Comparison of ENCODE assay signal across 13 cellular contexts in the genomic region with DNA sequence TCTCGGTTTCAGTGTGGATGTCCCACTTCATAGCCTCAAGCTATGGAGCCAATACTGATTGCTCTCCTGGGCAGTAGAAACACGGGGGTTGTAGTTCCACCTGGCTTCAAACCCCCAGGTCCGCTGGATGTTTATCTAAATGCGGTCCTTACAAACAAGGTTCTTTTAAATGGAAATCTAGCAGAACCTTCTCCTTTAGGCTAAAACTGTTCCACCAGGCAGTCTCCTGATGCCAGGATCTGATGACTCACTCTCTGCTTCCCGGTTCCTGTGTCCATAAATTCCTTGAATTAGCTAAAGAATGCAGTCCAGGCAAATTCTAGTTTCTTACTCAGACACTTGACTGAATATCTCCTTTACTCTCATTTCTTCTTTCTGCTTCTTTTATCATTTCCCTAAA.
DNase-seq lines count a peak whose midpoint lies in the region; ATAC-seq and TF ChIP-seq lines count a peak whose summit lies in the region.
"Had no signal": no experiment of that assay in that cellular context is flagged by ENCODE, and none has a peak within 500 bp of the region (broad histone marks: within the 10 kb centered on the region; RNA-seq: fewer than 3 reads in every experiment).

No MANE protein-coding gene starts in this region.

- TF ChIP-seq RAD21 in IMR-90 (IDR thresholded peaks at IDR 0.05; ENCODE audit: low read length) = no peak

- H3K4me1 ChIP-seq in IMR-90 (ENCODE audit: control insufficient read depth, insufficient read depth, low read length) (peaks cover 2% of the 10 kb centered on the region; the same call in 1 of the 2 replicates), mammary epithelial cell (ENCODE audit: insufficient read depth, low read length) (peaks cover 5% of the 10 kb centered on the region), left lung (no peaks in the 10 kb centered on the region)

- DNase-seq in ACHN (peak; percentile 89), IMR-90 (peak; percentile 76), mammary epithelial cell (peak; percentile 37), left lung (no peak), activated gamma-delta T cell treated with Interleukin-2 at 50 U/mL for 16 hours (no peak), NCI-H1105 treated with DMSO at 0.1 percent for 48 hours (lab: John Stamatoyannopoulos, UW) (no peak), NCI-H510A treated with DMSO at 0.1 percent for 48 hours (lab: John Stamatoyannopoulos, UW) (no peak)
- DNase-seq: esophagus squamous epithelium; NCI-H2227 treated with DMSO at 0.1 percent for 48 hours; stimulated activated CD4-positive, alpha-beta T cell treated with anti-CD3 and anti-CD28 coated beads, Interleukin-4, amount 100 ng/mL, for 24 hours had no signal

- peaks cover 2% of the 10 kb centered on the region; the same call in 1 of the 2 replicates for H3K9me1 ChIP-seq in IMR-90 (ENCODE audit: insufficient read depth, low read length)

- H4K5ac ChIP-seq in IMR-90 (ENCODE audit: low read depth, low read length) = peak overlapping the region; percentile 61; the same call in 1 of the 2 replicates

- TF ChIP-seq CTCF in IMR-90 (conservative IDR thresholded peaks at IDR 0.05; ENCODE audit: low read depth, low read length) (no peak), mammary epithelial cell (conservative IDR thresholded peaks at IDR 0.05 in 1 of 2, IDR thresholded peaks at IDR 0.05 in 1 of 2; ENCODE audit: extremely low read depth in 1 of 2, insufficient read depth in 1 of 2, low read depth in 1 of 2, low read length in 2 of 2) (no peak), left lung (IDR thresholded peaks at IDR 0.05) (no peak)

- H3K79me1 ChIP-seq in IMR-90 (ENCODE audit: low read depth in 1 of 2, low read length in 2 of 2) = no peaks in the 10 kb centered on the region

- H3K9ac ChIP-seq in IMR-90 (ENCODE audit: low read depth, low read length) (no peak overlapping the region), mammary epithelial cell (ENCODE audit: insufficient read depth, low read length) (no peak overlapping the region)

- no peak overlapping the region for H2BK15ac ChIP-seq in IMR-90 (ENCODE audit: low read depth, low read length)

- H3K4ac ChIP-seq in IMR-90 (ENCODE audit: low read depth, low read length) = peak overlapping the region; percentile 75; the same call in 1 of the 2 replicates

- H3K23ac ChIP-seq in IMR-90 (ENCODE audit: low read depth, low read length) = no peak overlapping the region

- no peak overlapping the region for H3K4me2 ChIP-seq in IMR-90 (ENCODE audit: low read depth, low read length)
- H3K4me2 ChIP-seq in mammary epithelial cell (ENCODE audit: insufficient read depth, low read depth, low read length) = no peak overlapping the region

- H4K91ac ChIP-seq in IMR-90 (ENCODE audit: insufficient read depth, low read depth, low read length) = peak overlapping the region; percentile 83

- H3K27me3 ChIP-seq in IMR-90 (ENCODE audit: control insufficient read depth, insufficient read depth, low read length) (no peaks in the 10 kb centered on the region), mammary epithelial cell (ENCODE audit: insufficient read depth, low read length) (no peaks in the 10 kb centered on the region), left lung (no peaks in the 10 kb centered on the region)
- H3K27me3 ChIP-seq: esophagus squamous epithelium had no signal

- peak overlapping the region; percentile 85 for H3K18ac ChIP-seq in IMR-90 (ENCODE audit: low read depth, low read length)

- no peaks in the 10 kb centered on the region for H3K79me2 ChIP-seq in mammary epithelial cell (ENCODE audit: insufficient read depth, low read length)

- BruUV-seq in IMR-90 (replicated peaks; lab: Mats Ljungman, UMichigan) = no TSS peak
- BruUV-seq in mammary epithelial cell (replicated peaks; lab: Mats Ljungman, UMichigan) = no TSS peak

- peak overlapping the region; percentile 85 for H2BK120ac ChIP-seq in IMR-90 (ENCODE audit: low read depth, low read length)

- no peak overlapping the region for H3K14ac ChIP-seq in IMR-90 (replicated peaks; ENCODE audit: low read depth, low read length)

- H2BK5ac ChIP-seq in IMR-90 (ENCODE audit: low read depth, low read length, poor library complexity, severe bottlenecking) = peak overlapping the region; percentile 90

- H2AK9ac ChIP-seq in IMR-90 (replicated peaks; ENCODE audit: low read depth, low read length, poor library complexity) = no peak overlapping the region

- H2AK5ac ChIP-seq in IMR-90 (ENCODE audit: low read depth, low read length) = no peak overlapping the region

- H2AFZ ChIP-seq in IMR-90 (replicated peaks; ENCODE audit: low read length, poor library complexity) (peak overlapping the region; percentile 85), mammary epithelial cell (ENCODE audit: low read depth, low read length) (peak overlapping the region; percentile 79)

- POLR2A ChIA-PET in IMR-90 (lab: Charles Lee; ENCODE audit: unreplicated experiment) = no interaction called here

- no peak for TF ChIP-seq POLR2A in IMR-90 (IDR thresholded peaks at IDR 0.05; ENCODE audit: low read depth, low read length)

- dilution Hi-C loops in IMR-90 (cut with HindIII; ENCODE audit: low sequenced_read_pairs, unreplicated experiment) = no loop called here
- dilution Hi-C loops in mammary epithelial cell (cut with HindIII; ENCODE audit: low sequenced_read_pairs) = no loop called here

- CTCF ChIA-PET in IMR-90 (lab: Yijun Ruan, JAX) = interaction anchor here (1.0 kb wide), 1 partner anchor 10 kb away, joined by 3 read pairs; no protein-coding TSS in a partner anchor
- CTCF ChIA-PET in mammary epithelial cell (lab: Charles Lee; ENCODE audit: low non-redundant PET) = no interaction called here

- H3K4me3 ChIP-seq in IMR-90 (ENCODE audit: insufficient read depth, low read depth, low read length) (no peak overlapping the region), mammary epithelial cell (replicated peaks in 1 of 3; ENCODE audit: insufficient read depth in 1 of 3, low read depth in 2 of 3, low read length in 3 of 3) (no peak overlapping the region), left lung (no peak overlapping the region)
- H3K4me3 ChIP-seq: esophagus squamous epithelium, GM12878 had no signal

- in situ Hi-C loops in ACHN (cut with HindIII; ENCODE audit: low pct_ligation_motif_present, low pct_unique_long_range_greater_than_20kb, low sequenced_read_pairs) = no loop called here
- in situ Hi-C loops in IMR-90 (cut with MboI; ENCODE audit: low sequenced_read_pairs) = no loop called here
- in situ Hi-C loops in mammary epithelial cell (cut with MboI; ENCODE audit: low sequenced_read_pairs in 2 of 2) = no loop called here

- intact Hi-C loops in IMR-90 (cut with micrococcal nuclease) = no loop called here
- intact Hi-C loops in mammary epithelial cell (cut with micrococcal nuclease) = no loop called here
- intact Hi-C loops in left lung (cut with DNase I) = no loop called here

- H3K9me3 ChIP-seq in IMR-90 (ENCODE audit: control insufficient read depth, insufficient read depth, low read length) (peaks cover 8% of the 10 kb centered on the region), mammary epithelial cell (replicated peaks; ENCODE audit: insufficient read depth, low read length) (peaks cover 26% of the 10 kb centered on the region), left lung (peaks cover 0 to 29% of the 10 kb centered on the region in 2 donors)

- H3K27ac ChIP-seq in IMR-90 (ENCODE audit: insufficient read depth, low read length) (peak overlapping the region; percentile 55), mammary epithelial cell (ENCODE audit: insufficient read depth, low read depth, low read length) (peak overlapping the region; percentile 67), left lung (no peak overlapping the region)
- H3K27ac ChIP-seq: C4-2B had no signal

- H4K8ac ChIP-seq in IMR-90 (ENCODE audit: low read depth in 2 of 2, low read length in 2 of 2) = peak overlapping the region; percentile 75 to 86; a peak in 3 of 4 replicates

- H2BK20ac ChIP-seq in IMR-90 (ENCODE audit: low read depth, low read length) = peak overlapping the region; percentile 90

- peak overlapping the region; percentile 43; the same call in 1 of the 2 replicates for H3K56ac ChIP-seq in IMR-90 (ENCODE audit: extremely low read depth, insufficient read depth, low read length)

- 53% methylated on average over 3 of the region's 5 CpGs; no CpG with 5 or more reads in 1 of the 2 experiments for WGBS in IMR-90 (ENCODE audit: extremely low coverage in 2 of 2, insufficient read length in 1 of 2), 2 experiments
- WGBS in mammary epithelial cell (ENCODE audit: low coverage, missing lambda C conversion rate) = 44% methylated on average over 4 of the region's 5 CpGs

- no peaks in the 10 kb centered on the region for H3K36me3 ChIP-seq in IMR-90 (ENCODE audit: control insufficient read depth, insufficient read depth, low read length)
- no peaks in the 10 kb centered on the region for H3K36me3 ChIP-seq in mammary epithelial cell (ENCODE audit: insufficient read depth, low read length)
- H3K36me3 ChIP-seq in left lung = no peaks in the 10 kb centered on the region
- H3K36me3 ChIP-seq: esophagus squamous epithelium had no signal

- H4K20me1 ChIP-seq in IMR-90 (ENCODE audit: insufficient read depth, low read length) = no peaks in the 10 kb centered on the region
- no peaks in the 10 kb centered on the region for H4K20me1 ChIP-seq in mammary epithelial cell (ENCODE audit: insufficient read depth, low read length)

- ATAC-seq in IMR-90 (ENCODE audit: low read depth) = peak; percentile 94
- peak; percentile 47 for ATAC-seq in left lung
- no peak for ATAC-seq in HG02623 (IDR thresholded peaks at IDR 0.05; ENCODE audit: unreplicated experiment)
- ATAC-seq: GM12878 had no signal

TF ChIP-seq in IMR-90, 13 proteins besides CTCF, POLR2A, EP300 and RAD21:
- TF ChIP-seq MAFK (IDR thresholded peaks at IDR 0.05; ENCODE audit: low read depth, low read length) = peak; percentile 26; the same call in 1 of the 2 replicates
- no peak for TF ChIP-seq MAZ (IDR thresholded peaks at IDR 0.05; ENCODE audit: borderline replicate concordance, low read depth, low read length)
- TF ChIP-seq FOS (IDR thresholded peaks at IDR 0.05; ENCODE audit: low read depth, low read length) = peak; percentile 63; the same call in 1 of the 2 replicates

Comparison
In these comparisons a context has a peak if more than half of its experiments do, and no peak if none do; other contexts are left out.
1. DNase-seq: peak in ACHN (single experiment), IMR-90 (single experiment) and mammary epithelial cell (single experiment); none in left lung (0 of 2), activated gamma-delta T cell treated with Interleukin-2 at 50 U/mL for 16 hours (single experiment), NCI-H1105 treated with DMSO at 0.1 percent for 48 hours (single experiment) and NCI-H510A treated with DMSO at 0.1 percent for 48 hours (single experiment).
2. H3K27ac ChIP-seq: peak in IMR-90 (single experiment) and mammary epithelial cell (single experiment); none in left lung (0 of 2).